27 cellular contexts compared by ENCODE assay signal in genomic region chr6:89925826-89926225, GRCh38. TPM values are rescaled to one million over a fixed set of nuclear protein-coding genes. Genes with fewer than 3 reads are reported as not detected.
DNase-seq lines count a peak whose midpoint lies in the region; ATAC-seq and TF ChIP-seq lines count a peak whose summit lies in the region.
"Had no signal": no experiment of that assay in that cellular context is flagged by ENCODE, and none has a peak within 500 bp of the region (broad histone marks: within the 10 kb centered on the region; RNA-seq: fewer than 3 reads in every experiment).

No MANE protein-coding gene starts in this region.

- H2AFZ ChIP-seq in PC-3 (ENCODE audit: low read length) = no peak overlapping the region
- H2AFZ ChIP-seq: PC-9 had no signal

- no peak overlapping the region for H3K27ac ChIP-seq in PC-3 (ENCODE audit: low read length)
- H3K27ac ChIP-seq in epithelial cell of prostate = peak overlapping the region; percentile 6
- H3K27ac ChIP-seq: dorsolateral prefrontal cortex, gastroesophageal sphincter, PC-9, tibial nerve had no signal

- peaks cover 48% of the 10 kb centered on the region for H3K4me1 Mint-ChIP-seq in activated CD8-positive, alpha-beta T cell treated with anti-CD3 and anti-CD28 coated beads for 36 hours (ENCODE audit: low read depth)
- peaks cover 43% of the 10 kb centered on the region for H3K4me1 Mint-ChIP-seq in activated CD8-positive, alpha-beta T cell treated with anti-CD3 and anti-CD28 coated beads, Interleukin-2, amount 10 ng/mL, durations not matched to agents 7 days and 5 days (ENCODE audit: low read depth)
- peaks cover 21% of the 10 kb centered on the region for H3K4me1 Mint-ChIP-seq in stimulated activated effector memory CD8-positive, alpha-beta T cell treated with anti-CD3 and anti-CD28 coated beads, Interleukin-12 subunit alpha, Interleukin-12 subunit beta, amount 100 ng/mL, for 72 hours

- H3K36me3 ChIP-seq in PC-3 (ENCODE audit: low read depth, low read length) = no peaks in the 10 kb centered on the region
- H3K36me3 ChIP-seq: gastroesophageal sphincter had no signal

- peaks cover 39% of the 10 kb centered on the region for H3K36me3 Mint-ChIP-seq in activated CD8-positive, alpha-beta T cell treated with anti-CD3 and anti-CD28 coated beads for 36 hours (ENCODE audit: low read depth)
- peaks cover 37% of the 10 kb centered on the region for H3K36me3 Mint-ChIP-seq in activated CD8-positive, alpha-beta T cell treated with anti-CD3 and anti-CD28 coated beads, Interleukin-2, amount 10 ng/mL, durations not matched to agents 7 days and 5 days (ENCODE audit: low read depth)
- peaks cover 24% of the 10 kb centered on the region for H3K36me3 Mint-ChIP-seq in stimulated activated effector memory CD8-positive, alpha-beta T cell treated with anti-CD3 and anti-CD28 coated beads, Interleukin-12 subunit alpha, Interleukin-12 subunit beta, amount 100 ng/mL, for 72 hours

- DNase-seq in activated CD8-positive, alpha-beta T cell treated with anti-CD3 and anti-CD28 coated beads for 36 hours = no peak
- no peak for DNase-seq in activated CD8-positive, alpha-beta T cell treated with anti-CD3 and anti-CD28 coated beads, Interleukin-2, amount 10 ng/mL, durations not matched to agents 7 days and 5 days
- DNase-seq in PC-3 (peak; percentile 51), epithelial cell of prostate (ENCODE audit: low read depth, low spot score) (peak; percentile 86), middle frontal gyrus (ENCODE audit: extremely low spot score, low spot score) (no peak)
- DNase-seq in stimulated activated effector memory CD8-positive, alpha-beta T cell treated with anti-CD3 and anti-CD28 coated beads, Interleukin-12 subunit alpha, Interleukin-12 subunit beta, amount 100 ng/mL, for 72 hours (ENCODE audit: low spot score in 2 of 2) = no peak
- DNase-seq: activated CD4-positive, alpha-beta T cell treated with anti-CD3 and anti-CD28 coated beads, Interleukin-2, amount 10 ng/mL, durations not matched to agents 24 days and 14 days; anterior cingulate cortex; caudate nucleus; DMS79 treated with DMSO at 0.1 percent for 48 hours; dorsolateral prefrontal cortex; HFFc6; hypothalamus; islet precursor cell; NCI-H1417; NCI-H446 treated with DMSO at 0.1 percent for 48 hours; nucleus accumbens; PC-9; stimulated activated naive CD4-positive, alpha-beta T cell treated with Interleukin-2 at 50 U/mL for 16 hours; T-cell had no signal

- no peaks in the 10 kb centered on the region for H4K20me1 ChIP-seq in PC-3 (ENCODE audit: low read length)

- intact Hi-C loops in activated CD8-positive, alpha-beta T cell treated with anti-CD3 and anti-CD28 coated beads for 36 hours (cut with micrococcal nuclease) = no loop called here
- intact Hi-C loops in PC-3 (cut with micrococcal nuclease) = no loop called here

- H3K27me3 Mint-ChIP-seq in activated CD8-positive, alpha-beta T cell treated with anti-CD3 and anti-CD28 coated beads for 36 hours = no peaks in the 10 kb centered on the region
- no peaks in the 10 kb centered on the region for H3K27me3 Mint-ChIP-seq in activated CD8-positive, alpha-beta T cell treated with anti-CD3 and anti-CD28 coated beads, Interleukin-2, amount 10 ng/mL, durations not matched to agents 7 days and 5 days (ENCODE audit: low read depth)
- H3K27me3 Mint-ChIP-seq: activated CD4-positive, alpha-beta T cell treated with anti-CD3 and anti-CD28 coated beads, Interleukin-2, amount 10 ng/mL, durations not matched to agents 24 days and 14 days had no signal

- POLR2A ChIA-PET in activated CD8-positive, alpha-beta T cell treated with anti-CD3 and anti-CD28 coated beads for 36 hours (lab: Charles Lee) = no interaction called here
- POLR2A ChIA-PET in activated CD8-positive, alpha-beta T cell treated with anti-CD3 and anti-CD28 coated beads, Interleukin-2, amount 10 ng/mL, durations not matched to agents 7 days and 5 days (lab: Charles Lee) = no interaction called here
- POLR2A ChIA-PET in PC-3 (lab: Charles Lee; ENCODE audit: unreplicated experiment) = no interaction called here

- H3K9me3 Mint-ChIP-seq in activated CD8-positive, alpha-beta T cell treated with anti-CD3 and anti-CD28 coated beads for 36 hours = no peaks in the 10 kb centered on the region
- no peaks in the 10 kb centered on the region for H3K9me3 Mint-ChIP-seq in activated CD8-positive, alpha-beta T cell treated with anti-CD3 and anti-CD28 coated beads, Interleukin-2, amount 10 ng/mL, durations not matched to agents 7 days and 5 days (ENCODE audit: insufficient read depth)
- H3K9me3 Mint-ChIP-seq in stimulated activated effector memory CD8-positive, alpha-beta T cell treated with anti-CD3 and anti-CD28 coated beads, Interleukin-12 subunit alpha, Interleukin-12 subunit beta, amount 100 ng/mL, for 72 hours = no peaks in the 10 kb centered on the region
- H3K9me3 Mint-ChIP-seq: activated CD4-positive, alpha-beta T cell treated with anti-CD3 and anti-CD28 coated beads, Interleukin-2, amount 10 ng/mL, durations not matched to agents 24 days and 14 days; HFFc6; T-cell had no signal

- no TSS peak for BruUV-seq in PC-3 (replicated peaks; lab: Mats Ljungman, UMichigan)

- H3K9ac ChIP-seq in PC-3 (ENCODE audit: low read length) = no peak overlapping the region

- H3K27me3 ChIP-seq in PC-3 (ENCODE audit: low read length) = no peaks in the 10 kb centered on the region

- ATAC-seq in activated CD8-positive, alpha-beta T cell treated with anti-CD3 and anti-CD28 coated beads for 36 hours = peak; percentile 20
- no peak for ATAC-seq in activated CD8-positive, alpha-beta T cell treated with anti-CD3 and anti-CD28 coated beads, Interleukin-2, amount 10 ng/mL, durations not matched to agents 7 days and 5 days
- ATAC-seq in PC-3 (no peak), HG02884 (IDR thresholded peaks at IDR 0.05; ENCODE audit: unreplicated experiment) (no peak), HG02885 (IDR thresholded peaks at IDR 0.05; ENCODE audit: poor library complexity, unreplicated experiment) (no peak)
- peak; percentile 54 for ATAC-seq in stimulated activated effector memory CD8-positive, alpha-beta T cell treated with anti-CD3 and anti-CD28 coated beads, Interleukin-12 subunit alpha, Interleukin-12 subunit beta, amount 100 ng/mL, for 72 hours
- ATAC-seq: gastroesophageal sphincter had no signal

- no peaks in the 10 kb centered on the region for H3K9me3 ChIP-seq in PC-3 (ENCODE audit: low read length)
- H3K9me3 ChIP-seq: gastroesophageal sphincter had no signal

- CTCF ChIA-PET in activated CD8-positive, alpha-beta T cell treated with anti-CD3 and anti-CD28 coated beads for 36 hours (lab: Charles Lee) = no interaction called here
- CTCF ChIA-PET in activated CD8-positive, alpha-beta T cell treated with anti-CD3 and anti-CD28 coated beads, Interleukin-2, amount 10 ng/mL, durations not matched to agents 7 days and 5 days (lab: Charles Lee) = no interaction called here
- CTCF ChIA-PET in PC-3 (lab: Charles Lee) = no interaction called here

- H3F3A ChIP-seq in PC-3 (ENCODE audit: low read length, unreplicated experiment) = no peaks in the 10 kb centered on the region

- TF ChIP-seq CTCF in activated CD8-positive, alpha-beta T cell treated with anti-CD3 and anti-CD28 coated beads for 36 hours (IDR thresholded peaks at IDR 0.05) = no peak
- TF ChIP-seq CTCF in PC-3 (conservative IDR thresholded peaks at IDR 0.05; ENCODE audit: low read depth, low read length) = no peak

- H3K79me2 ChIP-seq in PC-3 (ENCODE audit: low read length) = no peaks in the 10 kb centered on the region

- H3K27ac Mint-ChIP-seq in activated CD8-positive, alpha-beta T cell treated with anti-CD3 and anti-CD28 coated beads for 36 hours = no peak overlapping the region
- H3K27ac Mint-ChIP-seq in activated CD8-positive, alpha-beta T cell treated with anti-CD3 and anti-CD28 coated beads, Interleukin-2, amount 10 ng/mL, durations not matched to agents 7 days and 5 days = no peak overlapping the region
- no peak overlapping the region for H3K27ac Mint-ChIP-seq in stimulated activated effector memory CD8-positive, alpha-beta T cell treated with anti-CD3 and anti-CD28 coated beads, Interleukin-12 subunit alpha, Interleukin-12 subunit beta, amount 100 ng/mL, for 72 hours
- H3K27ac Mint-ChIP-seq: activated CD4-positive, alpha-beta T cell treated with anti-CD3 and anti-CD28 coated beads, Interleukin-2, amount 10 ng/mL, durations not matched to agents 24 days and 14 days; HFFc6; T-cell had no signal

- H3K4me3 ChIP-seq in PC-3 (ENCODE audit: low read length) = no peak overlapping the region
- H3K4me3 ChIP-seq: dorsolateral prefrontal cortex, gastroesophageal sphincter, PC-9, smooth muscle cell, tibial nerve had no signal

- no peak overlapping the region for H3K4me2 ChIP-seq in PC-3 (ENCODE audit: low read length)
- H3K4me2 ChIP-seq: PC-9, smooth muscle cell had no signal

- H3K4me3 Mint-ChIP-seq in activated CD8-positive, alpha-beta T cell treated with anti-CD3 and anti-CD28 coated beads for 36 hours = no peak overlapping the region
- no peak overlapping the region for H3K4me3 Mint-ChIP-seq in activated CD8-positive, alpha-beta T cell treated with anti-CD3 and anti-CD28 coated beads, Interleukin-2, amount 10 ng/mL, durations not matched to agents 7 days and 5 days
- H3K4me3 Mint-ChIP-seq in stimulated activated effector memory CD8-positive, alpha-beta T cell treated with anti-CD3 and anti-CD28 coated beads, Interleukin-12 subunit alpha, Interleukin-12 subunit beta, amount 100 ng/mL, for 72 hours = no peak overlapping the region
- H3K4me3 Mint-ChIP-seq: activated CD4-positive, alpha-beta T cell treated with anti-CD3 and anti-CD28 coated beads, Interleukin-2, amount 10 ng/mL, durations not matched to agents 24 days and 14 days; HFFc6; T-cell had no signal

- no peaks in the 10 kb centered on the region for H3K9me2 ChIP-seq in PC-3 (replicated peaks; ENCODE audit: low read length)

- H3K4me1 ChIP-seq in PC-3 (ENCODE audit: insufficient read depth, low read length) = peaks cover 44% of the 10 kb centered on the region

RNA-seq across cellular contexts. Expression of gene GJA10, which starts 31.6 kb away (rescaled TPM):
- not detected for total RNA-seq in activated CD8-positive, alpha-beta T cell treated with anti-CD3 and anti-CD28 coated beads for 36 hours
- total RNA-seq in activated CD8-positive, alpha-beta T cell treated with anti-CD3 and anti-CD28 coated beads, Interleukin-2, amount 10 ng/mL, durations not matched to agents 7 days and 5 days = not detected
- not detected in 2 replicates for total RNA-seq in PC-3 (2014; rRNA removed)
- total RNA-seq: activated CD4-positive, alpha-beta T cell treated with anti-CD3 and anti-CD28 coated beads, Interleukin-2, amount 10 ng/mL, durations not matched to agents 24 days and 14 days; dorsolateral prefrontal cortex; epithelial cell of proximal tubule; gastroesophageal sphincter; HFFc6; lower leg skin; PC-9; smooth muscle cell; T-cell; tibial nerve had no signal

Comparison
In these comparisons a context has a peak if more than half of its experiments do, and no peak if none do; other contexts are left out.
1. ATAC-seq: peak in activated CD8-positive, alpha-beta T cell treated with anti-CD3 and anti-CD28 coated beads for 36 hours (single experiment) and stimulated activated effector memory CD8-positive, alpha-beta T cell treated with anti-CD3 and anti-CD28 coated beads, Interleukin-12 subunit alpha, Interleukin-12 subunit beta, amount 100 ng/mL, for 72 hours (single experiment); none in activated CD8-positive, alpha-beta T cell treated with anti-CD3 and anti-CD28 coated beads, Interleukin-2, amount 10 ng/mL, durations not matched to agents 7 days and 5 days (single experiment), PC-3 (single experiment), HG02884 (single experiment) and HG02885 (single experiment).
2. DNase-seq: peak in PC-3 (single experiment) and epithelial cell of prostate (single experiment); none in activated CD8-positive, alpha-beta T cell treated with anti-CD3 and anti-CD28 coated beads for 36 hours (single experiment), activated CD8-positive, alpha-beta T cell treated with anti-CD3 and anti-CD28 coated beads, Interleukin-2, amount 10 ng/mL, durations not matched to agents 7 days and 5 days (single experiment), stimulated activated effector memory CD8-positive, alpha-beta T cell treated with anti-CD3 and anti-CD28 coated beads, Interleukin-12 subunit alpha, Interleukin-12 subunit beta, amount 100 ng/mL, for 72 hours (0 of 2) and middle frontal gyrus (single experiment).